Comparison of ENCODE assay signal across 29 cellular contexts in the genomic region with DNA sequence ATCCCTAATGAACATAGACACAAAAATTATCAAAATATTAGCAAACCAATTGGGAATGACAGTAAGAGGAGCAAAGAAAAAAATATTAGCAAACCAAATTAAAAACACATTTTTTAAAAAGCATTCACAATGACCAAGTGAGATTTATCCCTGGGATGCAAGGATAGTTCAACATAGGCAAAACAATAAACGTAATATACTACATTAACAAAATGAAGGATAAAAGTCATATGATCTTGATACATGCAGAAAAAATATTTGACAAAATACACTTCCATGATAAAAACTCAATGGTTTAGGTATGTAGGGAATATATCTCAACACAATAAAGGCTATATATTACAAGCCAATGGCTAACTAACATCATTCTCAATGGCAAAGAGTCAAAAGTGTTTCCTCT.
"Had no signal": no experiment of that assay in that cellular context is flagged by ENCODE, and none has a peak within 500 bp of the region (broad histone marks: within the 10 kb centered on the region; RNA-seq: fewer than 3 reads in every experiment).

No MANE protein-coding gene starts in this region.

- ATAC-seq: effector memory CD8-positive, alpha-beta T cell; esophagus mucosa; foreskin keratinocyte; gastrocnemius medialis; gastroesophageal sphincter; heart left ventricle; heart right ventricle had no signal

- H3K36me3 ChIP-seq: colonic mucosa, esophagus muscularis mucosa, esophagus squamous epithelium, gastrocnemius medialis, gastroesophageal sphincter, heart left ventricle, heart right ventricle had no signal

- H3K79me2 ChIP-seq: hepatocyte had no signal

- H3K27me3 ChIP-seq: colonic mucosa, dorsolateral prefrontal cortex, esophagus muscularis mucosa, esophagus squamous epithelium, foreskin keratinocyte, gastrocnemius medialis, gastroesophageal sphincter, heart left ventricle, heart right ventricle, hepatocyte had no signal

- DNase-seq: colonic mucosa; cortex of kidney; dermis blood vessel endothelial cell; dorsolateral prefrontal cortex; effector CD4-positive, alpha-beta T cell; effector CD8-positive, alpha-beta T cell; effector memory CD4-positive, alpha-beta T cell; effector memory CD8-positive, alpha-beta T cell; endodermal cell; erythroblast; esophagus squamous epithelium; foreskin fibroblast; foreskin keratinocyte; foreskin melanocyte; gastrocnemius medialis; glutamatergic neuron; head of caudate nucleus; heart left ventricle; heart right ventricle had no signal

- H3K27ac Mint-ChIP-seq: dendritic cell treated with granulocyte-macrophage colony-stimulating factor and Interleukin-4, amounts not matched to agents 40 ng/mL and 50 ng/mL, for 4 days; effector memory CD8-positive, alpha-beta T cell; endodermal cell had no signal

- H3K27me3 Mint-ChIP-seq: dendritic cell treated with granulocyte-macrophage colony-stimulating factor and Interleukin-4, amounts not matched to agents 40 ng/mL and 50 ng/mL, for 4 days; effector memory CD8-positive, alpha-beta T cell had no signal

- H3K4me3 Mint-ChIP-seq: dendritic cell treated with granulocyte-macrophage colony-stimulating factor and Interleukin-4, amounts not matched to agents 40 ng/mL and 50 ng/mL, for 4 days; effector memory CD8-positive, alpha-beta T cell; endodermal cell had no signal

- H2AFZ ChIP-seq: hepatocyte had no signal

- H3K4me1 ChIP-seq: colonic mucosa, esophagus muscularis mucosa, esophagus squamous epithelium, foreskin keratinocyte, gastrocnemius medialis, gastroesophageal sphincter had no signal

- H3K4me3 ChIP-seq: colonic mucosa, coronary artery, dorsolateral prefrontal cortex, esophagus muscularis mucosa, esophagus squamous epithelium, gastrocnemius medialis, gastroesophageal sphincter, heart left ventricle, heart right ventricle, hepatocyte had no signal

- FAIRE-seq: endometrium, endothelial cell of umbilical vein, frontal cortex had no signal

- H3K9me3 ChIP-seq: colonic mucosa, esophagus squamous epithelium, gastrocnemius medialis had no signal

- H3K4me1 Mint-ChIP-seq: endodermal cell had no signal

- H3K27ac ChIP-seq: colonic mucosa, coronary artery, dorsolateral prefrontal cortex, epithelial cell of prostate, esophagus muscularis mucosa, esophagus squamous epithelium, foreskin keratinocyte, gastrocnemius medialis, gastroesophageal sphincter, heart left ventricle, heart right ventricle, hepatocyte had no signal

- H3K4me2 ChIP-seq: hepatocyte had no signal
